In the genomic region with DNA sequence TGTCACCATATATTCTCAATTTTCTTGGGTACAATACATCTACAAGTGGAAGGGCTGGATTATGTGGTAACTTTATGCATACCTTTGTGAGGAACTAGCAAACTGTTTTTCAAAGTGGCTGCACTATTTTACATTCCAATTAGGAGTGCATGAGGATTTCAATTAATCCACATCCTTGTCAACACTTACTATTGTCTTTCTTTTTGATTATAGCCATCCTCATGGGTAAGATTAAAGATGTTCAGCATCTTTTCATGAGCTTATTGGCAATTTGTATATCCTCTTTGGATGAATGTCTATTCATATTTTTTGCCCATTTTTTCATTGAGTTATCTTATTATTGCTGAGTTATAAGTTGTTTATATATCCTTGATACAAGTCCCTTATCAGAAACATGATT, we compare ENCODE assay signal across 29 cellular contexts.
"Had no signal": no experiment of that assay in that cellular context is flagged by ENCODE, and none has a peak within 500 bp of the region (broad histone marks: within the 10 kb centered on the region; RNA-seq: fewer than 3 reads in every experiment).

No MANE protein-coding gene starts in this region.

- H3K27me3 ChIP-seq: colonic mucosa, dorsolateral prefrontal cortex, esophagus muscularis mucosa, esophagus squamous epithelium, foreskin keratinocyte, gastrocnemius medialis, gastroesophageal sphincter, heart left ventricle, heart right ventricle had no signal

- H3K4me3 Mint-ChIP-seq: dendritic cell treated with granulocyte-macrophage colony-stimulating factor and Interleukin-4, amounts not matched to agents 40 ng/mL and 50 ng/mL, for 4 days; effector memory CD8-positive, alpha-beta T cell; endodermal cell had no signal

- H3K27me3 Mint-ChIP-seq: dendritic cell treated with granulocyte-macrophage colony-stimulating factor and Interleukin-4, amounts not matched to agents 40 ng/mL and 50 ng/mL, for 4 days; effector memory CD8-positive, alpha-beta T cell had no signal

- H3K4me3 ChIP-seq: colonic mucosa, coronary artery, dorsolateral prefrontal cortex, esophagus muscularis mucosa, esophagus squamous epithelium, gastrocnemius medialis, gastroesophageal sphincter, heart left ventricle, heart right ventricle had no signal

- H3K27ac Mint-ChIP-seq: dendritic cell treated with granulocyte-macrophage colony-stimulating factor and Interleukin-4, amounts not matched to agents 40 ng/mL and 50 ng/mL, for 4 days; effector memory CD8-positive, alpha-beta T cell; endodermal cell had no signal

- H3K9me3 ChIP-seq: colonic mucosa, gastrocnemius medialis had no signal

- H3K4me1 ChIP-seq: colonic mucosa, esophagus muscularis mucosa, esophagus squamous epithelium, foreskin keratinocyte, gastroesophageal sphincter, heart left ventricle, heart right ventricle had no signal

- H3K27ac ChIP-seq: colonic mucosa, coronary artery, dorsolateral prefrontal cortex, epithelial cell of prostate, esophagus muscularis mucosa, esophagus squamous epithelium, foreskin keratinocyte, gastrocnemius medialis, gastroesophageal sphincter, heart left ventricle, heart right ventricle had no signal

- H3K36me3 ChIP-seq: colonic mucosa, esophagus muscularis mucosa, esophagus squamous epithelium, gastrocnemius medialis, gastroesophageal sphincter, heart left ventricle, heart right ventricle had no signal

- ATAC-seq: effector memory CD8-positive, alpha-beta T cell; esophagus mucosa; foreskin keratinocyte; gastrocnemius medialis; gastroesophageal sphincter; heart left ventricle; heart right ventricle had no signal

- FAIRE-seq: colon, endometrium, endothelial cell of umbilical vein, frontal cortex had no signal

- DNase-seq: colonic mucosa; cortex of kidney; dermis blood vessel endothelial cell; dorsolateral prefrontal cortex; effector CD4-positive, alpha-beta T cell; effector CD8-positive, alpha-beta T cell; effector memory CD4-positive, alpha-beta T cell; effector memory CD8-positive, alpha-beta T cell; endodermal cell; erythroblast; esophagus squamous epithelium; foreskin fibroblast; foreskin keratinocyte; foreskin melanocyte; gastrocnemius medialis; glutamatergic neuron; head of caudate nucleus; heart left ventricle; heart right ventricle had no signal
